In genomic region chr17:19013806-19014627, GRCh38 we compare ENCODE assay signal across 1 cellular context.
TF ChIP-seq lines count a peak whose summit lies in the region.

No MANE protein-coding gene starts in this region.

TF ChIP-seq in H1, 55 proteins besides CTCF, POLR2A, EP300 and RAD21 (continued from another document):
- TF ChIP-seq NANOG (IDR thresholded peaks at IDR 0.05; ENCODE audit: insufficient read depth, low read depth, low read length, poor library complexity, severe bottlenecking) (no peak), ASH2L (IDR thresholded peaks at IDR 0.05; ENCODE audit: low read length) (no peak), ATF3 (IDR thresholded peaks at IDR 0.05; ENCODE audit: insufficient read depth, low read depth, low read length) (no peak), USF2 (IDR thresholded peaks at IDR 0.05; ENCODE audit: low read length) (no peak), EGR1 (IDR thresholded peaks at IDR 0.05; ENCODE audit: borderline replicate concordance, low read depth, low read length) (no peak), GTF2F1 (IDR thresholded peaks at IDR 0.05; ENCODE audit: borderline replicate concordance, low read depth, low read length) (no peak), JUND (IDR thresholded peaks at IDR 0.05; ENCODE audit: low read length) (no peak), CTBP2 (IDR thresholded peaks at IDR 0.05; ENCODE audit: borderline replicate concordance, insufficient read depth, insufficient read length, low read length) (no peak)
